19 cellular contexts compared by ENCODE assay signal in genomic region chr2:23597687-23598086, GRCh38.
"Had no signal": no experiment of that assay in that cellular context is flagged by ENCODE, and none has a peak within 500 bp of the region (broad histone marks: within the 10 kb centered on the region; RNA-seq: fewer than 3 reads in every experiment).

No MANE protein-coding gene starts in this region.

- H3K36me3 Mint-ChIP-seq: mesothelial cell of epicardium had no signal

- H3K9me3 Mint-ChIP-seq: dendritic cell treated with granulocyte-macrophage colony-stimulating factor and Interleukin-4, amounts not matched to agents 40 ng/mL and 50 ng/mL, for 4 days; effector memory CD8-positive, alpha-beta T cell; mesothelial cell of epicardium; nephron; stimulated activated effector memory CD8-positive, alpha-beta T cell treated with anti-CD3 and anti-CD28 coated beads, Interleukin-12 subunit alpha, Interleukin-12 subunit beta, amount 100 ng/mL, for 72 hours had no signal

- H3K4me2 ChIP-seq: smooth muscle cell had no signal

- H3K4me3 Mint-ChIP-seq: dendritic cell treated with granulocyte-macrophage colony-stimulating factor and Interleukin-4, amounts not matched to agents 40 ng/mL and 50 ng/mL, for 4 days; effector memory CD8-positive, alpha-beta T cell; mesothelial cell of epicardium; nephron; stimulated activated effector memory CD8-positive, alpha-beta T cell treated with anti-CD3 and anti-CD28 coated beads, Interleukin-12 subunit alpha, Interleukin-12 subunit beta, amount 100 ng/mL, for 72 hours had no signal

- H3K9me3 ChIP-seq: esophagus squamous epithelium, heart left ventricle, neutrophil, right atrium auricular region, tibial nerve had no signal

- H3K27me3 ChIP-seq: esophagus squamous epithelium, heart left ventricle, right atrium auricular region, tibial nerve had no signal

- DNase-seq: effector memory CD8-positive, alpha-beta T cell; esophagus squamous epithelium; foreskin fibroblast; hippocampal formation; kidney glomerular epithelial cell; stimulated activated CD4-positive, alpha-beta T cell treated with anti-CD3 and anti-CD28 coated beads, Interleukin-4, amount 100 ng/mL, for 1 hour; stimulated activated CD8-positive, alpha-beta memory T cell treated with anti-CD3 and anti-CD28 coated beads, Interleukin-4, amount 100 ng/mL, for 48 hours; stimulated activated naive CD8-positive, alpha-beta T cell treated with anti-CD3 and anti-CD28 coated beads, Interleukin-15, Interleukin-2, amounts not matched to agents 100 U/mL and 50 U/mL, for 24 hours had no signal

- H3K27ac Mint-ChIP-seq: dendritic cell treated with granulocyte-macrophage colony-stimulating factor and Interleukin-4, amounts not matched to agents 40 ng/mL and 50 ng/mL, for 4 days; effector memory CD8-positive, alpha-beta T cell; mesothelial cell of epicardium; stimulated activated effector memory CD8-positive, alpha-beta T cell treated with anti-CD3 and anti-CD28 coated beads, Interleukin-12 subunit alpha, Interleukin-12 subunit beta, amount 100 ng/mL, for 72 hours had no signal

- H3K4me3 ChIP-seq: esophagus squamous epithelium, heart left ventricle, right atrium auricular region, smooth muscle cell, tibial nerve had no signal

- H3K36me3 ChIP-seq: esophagus squamous epithelium, heart left ventricle, neutrophil, right atrium auricular region, tibial nerve had no signal

- H3K4me1 Mint-ChIP-seq: stimulated activated effector memory CD8-positive, alpha-beta T cell treated with anti-CD3 and anti-CD28 coated beads, Interleukin-12 subunit alpha, Interleukin-12 subunit beta, amount 100 ng/mL, for 72 hours had no signal

- ATAC-seq: effector memory CD8-positive, alpha-beta T cell; heart left ventricle; left lobe of liver; stimulated activated effector memory CD8-positive, alpha-beta T cell treated with anti-CD3 and anti-CD28 coated beads, Interleukin-12 subunit alpha, Interleukin-12 subunit beta, amount 100 ng/mL, for 72 hours; stimulated activated naive CD8-positive, alpha-beta T cell treated with anti-CD3 and anti-CD28 coated beads, Interleukin-15, Interleukin-2, amounts not matched to agents 100 U/mL and 50 U/mL, for 24 hours had no signal

- H3K27ac ChIP-seq: epithelial cell of prostate, neutrophil, right atrium auricular region had no signal
